11 cellular contexts compared by ENCODE assay signal in genomic region chr2:128422571-128422970, GRCh38.
DNase-seq lines count a peak whose midpoint lies in the region; ATAC-seq and TF ChIP-seq lines count a peak whose summit lies in the region.
"Had no signal": no experiment of that assay in that cellular context is flagged by ENCODE, and none has a peak within 500 bp of the region (broad histone marks: within the 10 kb centered on the region; RNA-seq: fewer than 3 reads in every experiment).

No MANE protein-coding gene starts in this region.

- peak; percentile 85 for ATAC-seq in foreskin keratinocyte
- ATAC-seq in upper lobe of right lung: no peak
- ATAC-seq in sciatic nerve: no peak
- ATAC-seq in GM18909 (IDR thresholded peaks at IDR 0.05; ENCODE audit: poor library complexity, unreplicated experiment): no peak
- ATAC-seq: effector memory CD8-positive, alpha-beta T cell had no signal

- H3K4me3 ChIP-seq in HFF-Myc (replicated peaks; ENCODE audit: low read depth, low read length) (no peak overlapping the region), astrocyte of the cerebellum (ENCODE audit: low read depth, low read length) (no peak overlapping the region), upper lobe of right lung (no peak overlapping the region)

- H3K36me3 ChIP-seq in upper lobe of right lung: no peaks in the 10 kb centered on the region

- no peaks in the 10 kb centered on the region for H3K9me3 ChIP-seq in upper lobe of right lung

- in situ Hi-C loops in astrocyte of the cerebellum (cut with HindIII; ENCODE audit: low sequenced_read_pairs): no loop called here

- TF ChIP-seq CTCF in HFF-Myc (IDR thresholded peaks at IDR 0.05; ENCODE audit: low read depth, low read length, missing control alignments): no peak
- no peak for TF ChIP-seq CTCF in astrocyte of the cerebellum (IDR thresholded peaks at IDR 0.05; ENCODE audit: low read depth, low read length, missing control alignments)
- no peak for TF ChIP-seq CTCF in foreskin keratinocyte (conservative IDR thresholded peaks at IDR 0.05)
- TF ChIP-seq CTCF in upper lobe of right lung (IDR thresholded peaks at IDR 0.05): no peak

- DNase-seq in HFF-Myc (ENCODE audit: extremely low read depth, low read depth) (peak; percentile 72), astrocyte of the cerebellum (ENCODE audit: low read depth) (peak; percentile 60), foreskin keratinocyte (peak; percentile 87 to 93), upper lobe of right lung (peak; percentile 35), sciatic nerve (ENCODE audit: low spot score) (no peak), NCI-H2227 (lab: John Stamatoyannopoulos, UW; ENCODE audit: unreplicated experiment) (no peak)
- DNase-seq: activated CD4-positive, alpha-beta T cell treated with anti-CD3 and anti-CD28 coated beads, Interleukin-2, amount 50 U/mL, for 4 hours; activated naive CD4-positive, alpha-beta T cell treated with anti-CD3 and anti-CD28 coated beads, Interleukin-2, amount 50 U/mL, for 16 hours; effector memory CD8-positive, alpha-beta T cell; NCI-H1436 treated with DMSO at 0.1 percent for 48 hours had no signal

- H3K27me3 ChIP-seq in foreskin keratinocyte (no peaks in the 10 kb centered on the region), upper lobe of right lung (no peaks in the 10 kb centered on the region)

- H3K4me1 ChIP-seq in foreskin keratinocyte (peaks cover 6% of the 10 kb centered on the region), upper lobe of right lung (peaks cover 6% of the 10 kb centered on the region)

- H3K27ac ChIP-seq in foreskin keratinocyte (peak overlapping the region; percentile 69), upper lobe of right lung (no peak overlapping the region)

- intact Hi-C loops in upper lobe of right lung (cut with DNase I) (no loop called here), sciatic nerve (cut with DNase I) (no loop called here)

Comparison
In these comparisons a context has a peak if more than half of its experiments do, and no peak if none do; other contexts are left out.
1. DNase-seq: peak in HFF-Myc (single experiment), astrocyte of the cerebellum (single experiment), foreskin keratinocyte (2 of 2) and upper lobe of right lung (single experiment); none in sciatic nerve (single experiment) and NCI-H2227 (single experiment).